Comparison of ENCODE assay signal across 8 cellular contexts in the genomic region with DNA sequence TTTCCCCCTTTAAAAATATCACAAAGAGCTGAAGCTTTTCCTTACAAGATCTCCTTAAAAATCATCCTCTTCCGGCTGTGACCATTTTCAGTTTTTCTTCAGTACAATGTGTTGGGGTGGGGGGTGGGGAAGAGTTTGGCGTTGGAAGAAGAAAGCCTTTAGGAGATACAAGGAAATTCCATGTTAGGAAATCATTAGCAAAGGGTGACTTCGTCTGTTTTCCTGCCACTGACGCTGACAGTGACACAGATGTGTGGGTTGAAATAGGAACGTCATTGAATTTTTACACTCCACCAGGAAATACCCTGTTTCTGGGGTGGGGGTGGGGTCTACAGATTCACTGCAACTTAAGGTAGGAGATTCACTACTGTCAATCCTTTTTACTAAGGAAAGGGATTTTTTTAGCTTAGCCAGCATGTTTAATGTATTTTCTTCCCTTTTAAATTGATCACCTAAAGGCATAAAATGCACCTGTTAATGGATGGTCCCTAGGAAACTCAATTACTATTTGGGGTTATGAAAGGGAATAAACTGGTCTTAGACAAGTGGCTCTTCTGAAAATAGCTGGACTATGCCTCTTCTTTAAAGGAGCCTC. TPM values are rescaled to one million over a fixed set of nuclear protein-coding genes. Genes with fewer than 3 reads are reported as not detected.
DNase-seq lines count a peak whose midpoint lies in the region; ATAC-seq lines count a peak whose summit lies in the region.

No MANE protein-coding gene starts in this region.

- H3K9ac ChIP-seq in rectal smooth muscle tissue (ENCODE audit: low read length): no peak overlapping the region

- no peaks in the 10 kb centered on the region for H3K4me1 ChIP-seq in SJCRH30
- peaks cover 10% of the 10 kb centered on the region for H3K4me1 ChIP-seq in rectal smooth muscle tissue (ENCODE audit: control insufficient read depth, insufficient read depth, low read length)

- H3K9me3 ChIP-seq in SJCRH30 (replicated peaks): no peaks in the 10 kb centered on the region

- H3K27ac ChIP-seq in SJCRH30 (no peak overlapping the region), rectal smooth muscle tissue (ENCODE audit: low read depth, low read length) (peak overlapping the region; percentile 85)

- in situ Hi-C loops in Caki2 (cut with HindIII; ENCODE audit: low pct_unique_long_range_greater_than_20kb, low sequenced_read_pairs): no loop called here

- no peaks in the 10 kb centered on the region for H3K36me3 ChIP-seq in SJCRH30
- no peaks in the 10 kb centered on the region for H3K36me3 ChIP-seq in rectal smooth muscle tissue (ENCODE audit: control insufficient read depth, insufficient read depth, low read length)

- H3K27me3 ChIP-seq in SJCRH30 (no peaks in the 10 kb centered on the region), rectal smooth muscle tissue (ENCODE audit: control insufficient read depth, insufficient read depth, low read length) (peaks cover 8% of the 10 kb centered on the region)

- peak; percentile 73 for DNase-seq in Caki2 (ENCODE audit: low read depth)
- no peak for DNase-seq in SJCRH30
- peak; percentile 42 for DNase-seq in fibroblast of peridontal ligament (ENCODE audit: extremely low read depth)
- no peak for DNase-seq in GM19238 (ENCODE audit: insufficient read length, low spot score)
- no peak for DNase-seq in NCI-H446 treated with DMSO at 0.1 percent for 48 hours (lab: John Stamatoyannopoulos, UW)

- ATAC-seq in HG02588 (IDR thresholded peaks at IDR 0.05; ENCODE audit: unreplicated experiment) (no peak), GM21381 (IDR thresholded peaks at IDR 0.05; ENCODE audit: unreplicated experiment) (no peak)

- peak overlapping the region; percentile 67; the same call in 1 of the 2 replicates for H3K4me3 ChIP-seq in SJCRH30
- H3K4me3 ChIP-seq in rectal smooth muscle tissue (ENCODE audit: low read length): peak overlapping the region; percentile 70

RNA-seq across cellular contexts. Expression of gene MAMLD1, which starts 3.9 kb away (rescaled TPM):
- total RNA-seq in Caki2 (2014; rRNA removed; shearing (Covaris generic); ENCODE audit: low replicate concordance): 0.30 and 1.0 TPM in 2 replicates
- 5.5 and 5.6 TPM in 2 replicates for total RNA-seq in SJCRH30 (2014; rRNA removed; shearing (Covaris generic))

Comparison
In these comparisons a context has a peak if more than half of its experiments do, and no peak if none do; other contexts are left out.
1. DNase-seq: peak in Caki2 (single experiment) and fibroblast of peridontal ligament (single experiment); none in SJCRH30 (0 of 2), GM19238 (single experiment) and NCI-H446 treated with DMSO at 0.1 percent for 48 hours (single experiment).